10 cellular contexts compared by ENCODE assay signal in genomic region chr4:165428957-165429356, GRCh38.
"Had no signal": no experiment of that assay in that cellular context is flagged by ENCODE, and none has a peak within 500 bp of the region (broad histone marks: within the 10 kb centered on the region; RNA-seq: fewer than 3 reads in every experiment).

No MANE protein-coding gene starts in this region.

- DNase-seq: GM23248, GOT3, H7, H9, HCEC 1CT, HFFc6 had no signal

- FAIRE-seq: H1, H54 had no signal

- H3K4me3 Mint-ChIP-seq: H9, HFFc6 had no signal

- H3K4me3 ChIP-seq: GM23248, HAP-1 had no signal

- H3K9me3 Mint-ChIP-seq: HFFc6 had no signal

- H3K36me3 ChIP-seq: HAP-1 had no signal

- H3K27ac Mint-ChIP-seq: H9, HFFc6 had no signal

- H2AFZ ChIP-seq: GM23248 had no signal

- ATAC-seq: HCT116 had no signal

- H3K9ac ChIP-seq: GM23248 had no signal

- H3K4me1 ChIP-seq: HAP-1 had no signal

- H3K27ac ChIP-seq: GM23248 had no signal
